14 cellular contexts compared by ENCODE assay signal in the genomic region with DNA sequence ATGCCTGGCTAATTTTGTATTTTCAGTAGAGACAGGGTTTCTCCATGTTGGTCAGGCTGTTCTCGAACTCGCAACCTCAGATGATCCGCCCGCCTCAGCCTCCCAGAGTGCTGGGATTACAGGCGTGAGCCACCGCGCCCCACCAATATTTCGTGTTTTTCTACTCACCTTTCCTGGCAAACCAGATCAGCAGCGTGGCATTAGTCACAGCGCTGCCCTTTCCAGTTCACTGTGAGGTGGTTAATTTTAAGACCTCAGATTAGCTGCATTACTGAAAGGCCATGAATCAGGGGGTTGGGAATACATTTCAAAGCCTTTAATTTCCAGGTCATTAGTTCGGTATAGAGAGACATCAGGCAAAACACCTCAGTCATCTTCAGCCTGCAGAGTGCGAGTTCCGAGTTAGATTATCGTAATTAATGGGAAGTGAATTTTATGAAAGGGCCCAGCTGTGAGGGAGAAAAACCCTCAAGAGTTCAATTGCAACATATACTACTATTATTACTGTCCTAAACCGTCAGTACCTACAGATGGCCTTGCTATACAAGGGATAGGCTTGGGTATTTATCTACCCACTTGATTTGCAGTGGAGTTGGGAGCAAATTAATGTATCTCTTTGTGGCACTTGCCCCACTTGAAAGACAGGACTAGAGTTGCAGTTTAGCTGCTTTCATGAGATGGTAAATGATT. TPM values are rescaled to one million over a fixed set of nuclear protein-coding genes. Genes with fewer than 3 reads are reported as not detected.
DNase-seq lines count a peak whose midpoint lies in the region; ATAC-seq, FAIRE-seq and TF ChIP-seq lines count a peak whose summit lies in the region.
"Had no signal": no experiment of that assay in that cellular context is flagged by ENCODE, and none has a peak within 500 bp of the region (broad histone marks: within the 10 kb centered on the region; RNA-seq: fewer than 3 reads in every experiment).

No MANE protein-coding gene starts in this region.

- H3K4me3 Mint-ChIP-seq in astrocyte (ENCODE audit: unreplicated experiment) = peak overlapping the region; percentile 27

- H3K27me3 Mint-ChIP-seq in astrocyte (ENCODE audit: low read depth, unreplicated experiment) = no peaks in the 10 kb centered on the region
- H3K27me3 Mint-ChIP-seq: activated naive CD8-positive, alpha-beta T cell had no signal

- intact Hi-C loops in lower leg skin (cut with DNase I; ENCODE audit: low total_unique reads) = no loop called here

- peaks cover 11% of the 10 kb centered on the region for H3K4me1 ChIP-seq in astrocyte (ENCODE audit: insufficient read depth, low read length)

- H3K9me3 ChIP-seq in astrocyte (ENCODE audit: insufficient read depth, low read depth, low read length) = no peaks in the 10 kb centered on the region

- FAIRE-seq in astrocyte (lab: Jason Lieb, UNC) = no peak
- FAIRE-seq: GM12892 had no signal

- H3K36me3 Mint-ChIP-seq in astrocyte (ENCODE audit: low read depth, unreplicated experiment) = no peaks in the 10 kb centered on the region
- H3K36me3 Mint-ChIP-seq: activated naive CD8-positive, alpha-beta T cell had no signal

- no peaks in the 10 kb centered on the region for H3K27me3 ChIP-seq in astrocyte (ENCODE audit: insufficient read depth, low read length)

- H3K9me3 Mint-ChIP-seq in astrocyte (ENCODE audit: unreplicated experiment) = no peaks in the 10 kb centered on the region

- peaks cover 10% of the 10 kb centered on the region for H3K4me1 Mint-ChIP-seq in astrocyte (ENCODE audit: low read depth, unreplicated experiment)

- no peak for ATAC-seq in GM19351 (IDR thresholded peaks at IDR 0.05; ENCODE audit: unreplicated experiment)

- 85 to 86% methylated on average over 15 of the region's 15 CpGs for WGBS in lower leg skin, 2 donors

- H3K4me2 ChIP-seq in astrocyte (ENCODE audit: low read length) = no peak overlapping the region

- H3K79me2 ChIP-seq in astrocyte (ENCODE audit: insufficient read depth, low read length) = peaks cover 25% of the 10 kb centered on the region

- no peak overlapping the region for H3K4me3 ChIP-seq in astrocyte (ENCODE audit: insufficient read depth, low read depth, low read length)
- H3K4me3 ChIP-seq in lower leg skin (ENCODE audit: low read depth, poor library complexity, severe bottlenecking) = no peak overlapping the region

- peaks cover 16% of the 10 kb centered on the region for H4K20me1 ChIP-seq in astrocyte (ENCODE audit: insufficient read depth, low read length)

- no peak overlapping the region for H3K27ac ChIP-seq in astrocyte (ENCODE audit: low read depth, low read length)

- H2AFZ ChIP-seq in astrocyte (ENCODE audit: low read depth, low read length) = no peak overlapping the region

- no peak overlapping the region for H3K27ac Mint-ChIP-seq in astrocyte (ENCODE audit: unreplicated experiment)

- no peak overlapping the region for H3K9ac ChIP-seq in astrocyte (ENCODE audit: low read length)

- no peak for TF ChIP-seq CTCF in astrocyte (IDR thresholded peaks at IDR 0.05; ENCODE audit: insufficient read depth, low read depth, low read length)
- TF ChIP-seq CTCF in lower leg skin (IDR thresholded peaks at IDR 0.05) = no peak

- TF ChIP-seq POLR2A in lower leg skin (IDR thresholded peaks at IDR 0.05) = no peak

- DNase-seq in DMS53 (lab: John Stamatoyannopoulos, UW) (peak; percentile 17), DMS53 treated with DMSO at 0.1 percent for 48 hours (lab: John Stamatoyannopoulos, UW; ENCODE audit: unreplicated experiment) (no peak), NCI-H82 treated with DMSO at 0.1 percent for 48 hours (lab: John Stamatoyannopoulos, UW; ENCODE audit: unreplicated experiment) (peak; percentile 12), astrocyte (ENCODE audit: low read depth) (no peak), renal cortical epithelial cell (ENCODE audit: low read depth) (peak; percentile 86), lower leg skin (ENCODE audit: low spot score in 2 of 2) (no peak), GM19240 (ENCODE audit: insufficient read length, low spot score) (no peak)
- DNase-seq: NCI-H1694, T-helper 1 cell had no signal

- no peaks in the 10 kb centered on the region for H3K36me3 ChIP-seq in astrocyte (ENCODE audit: insufficient read depth, low read length)

RNA-seq across cellular contexts. Expression of gene USP32, which starts 2.1 kb away (rescaled TPM):
- total RNA-seq in astrocyte (36.8 and 40.2 TPM in 2 replicates), renal cortical epithelial cell (41.2 and 92.6 TPM in 2 replicates), lower leg skin (10 to 100 TPM; 56.3 to 72.0 (median 60.9) TPM)

RNA-seq across cellular contexts. Expression of gene CHCT1, which starts 28.3 kb away (rescaled TPM):
- total RNA-seq in astrocyte (not detected in 2 replicates), renal cortical epithelial cell (not detected in 2 replicates), lower leg skin (not detected)
- total RNA-seq: activated CD8-positive, alpha-beta memory T cell treated with anti-CD3 and anti-CD28 coated beads for 36 hours; H4 had no signal

Comparison
In these comparisons a context has a peak if more than half of its experiments do, and no peak if none do; other contexts are left out.
1. DNase-seq: peak in DMS53 (single experiment), NCI-H82 treated with DMSO at 0.1 percent for 48 hours (single experiment) and renal cortical epithelial cell (single experiment); none in DMS53 treated with DMSO at 0.1 percent for 48 hours (single experiment), astrocyte (single experiment), lower leg skin (0 of 2) and GM19240 (single experiment).